In the genomic region with DNA sequence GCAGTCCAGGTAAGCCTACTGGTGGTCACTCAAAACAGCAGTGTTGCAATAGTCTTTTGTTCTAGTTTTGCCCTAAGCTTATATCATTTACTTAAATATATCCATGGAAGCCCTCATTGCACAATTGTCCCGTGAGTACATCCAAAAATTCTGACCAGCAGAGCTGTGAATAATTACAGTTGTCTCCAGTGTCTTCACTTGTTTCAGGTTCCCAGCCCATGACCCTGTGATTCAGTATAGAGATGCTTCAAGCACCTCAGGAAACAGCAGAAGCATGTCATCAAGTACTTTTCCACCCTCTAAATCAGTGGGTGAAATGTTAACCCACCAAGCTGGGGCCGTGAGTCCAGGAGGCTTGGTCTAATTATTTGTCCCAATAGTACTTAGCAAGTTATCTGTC, we compare ENCODE assay signal across 18 cellular contexts.
DNase-seq lines count a peak whose midpoint lies in the region; ATAC-seq and TF ChIP-seq lines count a peak whose summit lies in the region.
"Had no signal": no experiment of that assay in that cellular context is flagged by ENCODE, and none has a peak within 500 bp of the region (broad histone marks: within the 10 kb centered on the region; RNA-seq: fewer than 3 reads in every experiment).

No MANE protein-coding gene starts in this region.

- peaks cover 0 to 3% (median 0%) of the 10 kb centered on the region in 7 donors for H3K9me3 Mint-ChIP-seq in CD14-positive monocyte
- H3K9me3 Mint-ChIP-seq: CD4-positive, alpha-beta T cell had no signal

- no peak for TF ChIP-seq CTCF in fibroblast of mammary gland (conservative IDR thresholded peaks at IDR 0.05; ENCODE audit: control insufficient read depth, insufficient read depth, low read depth, low read length)
- TF ChIP-seq CTCF in gastrocnemius medialis (IDR thresholded peaks at IDR 0.05 in 4 of 5, conservative IDR thresholded peaks at IDR 0.05 in 1 of 5): no peak
- no peak for TF ChIP-seq CTCF in CD14-positive monocyte (IDR thresholded peaks at IDR 0.05)
- no peak for TF ChIP-seq CTCF in heart right ventricle (IDR thresholded peaks at IDR 0.05)

- no peaks in the 10 kb centered on the region for H3K36me3 Mint-ChIP-seq in CD14-positive monocyte

- no peak overlapping the region for H2AFZ ChIP-seq in GM23248

- no peak overlapping the region for H3K4me3 Mint-ChIP-seq in CD14-positive monocyte
- H3K4me3 Mint-ChIP-seq: CD4-positive, alpha-beta T cell had no signal

- in situ Hi-C loops in GM23248 (cut with MboI) (no loop called here), gastrocnemius medialis (cut with MboI; ENCODE audit: low sequenced_read_pairs in 4 of 4) (no loop called here)

- TF ChIP-seq POLR2A in gastrocnemius medialis (IDR thresholded peaks at IDR 0.05): no peak

- H3K9me3 ChIP-seq in GM23248 (ENCODE audit: low read depth) (no peaks in the 10 kb centered on the region), gastrocnemius medialis (no peaks in the 10 kb centered on the region), heart right ventricle (peaks cover 0 to 9% (median 0%) of the 10 kb centered on the region in 11 donors)
- H3K9me3 ChIP-seq: BE2C, Caco-2, HAP-1 had no signal

- H3K36me3 ChIP-seq in GM23248 (ENCODE audit: low read depth) (no peaks in the 10 kb centered on the region), gastrocnemius medialis (no peaks in the 10 kb centered on the region), heart right ventricle (no peaks in the 10 kb centered on the region)
- H3K36me3 ChIP-seq: BE2C, HAP-1 had no signal

- no peak overlapping the region for H3K4me2 ChIP-seq in GM23248 (ENCODE audit: unreplicated experiment)
- H3K4me2 ChIP-seq: KMS-11 had no signal

- 0 to 4% methylated on average over 2 of the region's 2 CpGs for WGBS in GM23248 (ENCODE audit: low coverage in 1 of 2, low lambda C conversion rate in 2 of 2, missing lambda C conversion rate in 2 of 2), 2 experiments
- 68 to 73% methylated on average over 2 of the region's 2 CpGs for WGBS in heart right ventricle, 2 donors

- H3K9me2 ChIP-seq in GM23248 (ENCODE audit: insufficient read depth): no peaks in the 10 kb centered on the region

- no peaks in the 10 kb centered on the region for H3K4me1 Mint-ChIP-seq in CD14-positive monocyte

- peak; percentile 89 to 96 for ATAC-seq in gastrocnemius medialis
- no peak for ATAC-seq in heart right ventricle
- ATAC-seq in GM18498 (IDR thresholded peaks at IDR 0.05; ENCODE audit: unreplicated experiment): no peak
- ATAC-seq: GM12878 had no signal

- H4K20me1 ChIP-seq in GM23248 (ENCODE audit: insufficient read depth): no peaks in the 10 kb centered on the region

- intact Hi-C loops in gastrocnemius medialis (cut with DNase I; ENCODE audit: low total_unique reads) (no loop called here), CD14-positive monocyte (cut with micrococcal nuclease) (no loop called here), heart right ventricle (cut with DNase I) (no loop called here)

- DNase-seq in DMS53 treated with DMSO at 0.1 percent for 48 hours (lab: John Stamatoyannopoulos, UW; ENCODE audit: unreplicated experiment): peak; percentile 28
- peak; percentile 39 for DNase-seq in GM23248
- peak; percentile 65 for DNase-seq in fibroblast of mammary gland (ENCODE audit: low read depth)
- peak; percentile 17 to 28 for DNase-seq in gastrocnemius medialis
- DNase-seq in CD14-positive monocyte (ENCODE audit: low spot score): no peak
- DNase-seq in heart right ventricle: no peak
- no peak for DNase-seq in activated naive CD4-positive, alpha-beta T cell treated with anti-CD3 and anti-CD28 coated beads, Interleukin-2, amount 50 U/mL, for 16 hours
- DNase-seq: ACHN; BE2C; C1 segment of cervical spinal cord; Caco-2; CD4-positive, alpha-beta T cell; DMS79 treated with DMSO at 0.1 percent for 48 hours; GF-D8 had no signal

- H3K79me2 ChIP-seq in GM23248 (ENCODE audit: insufficient read depth): no peaks in the 10 kb centered on the region

- H3K27ac ChIP-seq in GM23248 (no peak overlapping the region), gastrocnemius medialis (peak overlapping the region in 1 of 4 donors; percentile 54), heart right ventricle (no peak overlapping the region)
- H3K27ac ChIP-seq: KMS-11 had no signal

- no peak overlapping the region for H3K9ac ChIP-seq in GM23248
- H3K9ac ChIP-seq: KMS-11 had no signal

- peaks cover 0 to 7% (median 3%) of the 10 kb centered on the region in 3 donors for H3K27me3 Mint-ChIP-seq in CD14-positive monocyte (ENCODE audit: low read depth in 3 of 3)
- H3K27me3 Mint-ChIP-seq: CD4-positive, alpha-beta T cell had no signal

- no peaks in the 10 kb centered on the region for H3F3A ChIP-seq in GM23248 (ENCODE audit: insufficient read depth)

- no peak overlapping the region for H3K4me3 ChIP-seq in GM23248
- no peak overlapping the region for H3K4me3 ChIP-seq in fibroblast of mammary gland (ENCODE audit: control insufficient read depth, low read depth, low read length)
- H3K4me3 ChIP-seq in gastrocnemius medialis: no peak overlapping the region
- no peak overlapping the region for H3K4me3 ChIP-seq in heart right ventricle
- H3K4me3 ChIP-seq: GM12878, HAP-1 had no signal

- no peak overlapping the region for H3K27ac Mint-ChIP-seq in CD14-positive monocyte
- H3K27ac Mint-ChIP-seq: CD4-positive, alpha-beta T cell had no signal

- no peaks in the 10 kb centered on the region for H3K4me1 ChIP-seq in GM23248 (ENCODE audit: insufficient read depth)
- H3K4me1 ChIP-seq in gastrocnemius medialis: no peaks in the 10 kb centered on the region
- no peaks in the 10 kb centered on the region for H3K4me1 ChIP-seq in heart right ventricle
- H3K4me1 ChIP-seq: BE2C, HAP-1 had no signal

- no peaks in the 10 kb centered on the region for H3K27me3 ChIP-seq in GM23248 (replicated peaks; ENCODE audit: insufficient read depth)
- no peaks in the 10 kb centered on the region for H3K27me3 ChIP-seq in gastrocnemius medialis
- peaks cover 0 to 20% (median 0%) of the 10 kb centered on the region in 7 donors for H3K27me3 ChIP-seq in heart right ventricle
- H3K27me3 ChIP-seq: BE2C had no signal

Comparison
In these comparisons a context has a peak if more than half of its experiments do, and no peak if none do; other contexts are left out.
1. DNase-seq: peak in DMS53 treated with DMSO at 0.1 percent for 48 hours (single experiment), GM23248 (single experiment), fibroblast of mammary gland (single experiment) and gastrocnemius medialis (2 of 2); none in CD14-positive monocyte (single experiment), heart right ventricle (0 of 2) and activated naive CD4-positive, alpha-beta T cell treated with anti-CD3 and anti-CD28 coated beads, Interleukin-2, amount 50 U/mL, for 16 hours (single experiment).
2. ATAC-seq: peak in gastrocnemius medialis (2 of 2); none in heart right ventricle (0 of 8) and GM18498 (single experiment).